In genomic region chr12:14280921-14281320, GRCh38 we compare ENCODE assay signal across 1 cellular context.
TF ChIP-seq lines count a peak whose summit lies in the region.

No MANE protein-coding gene starts in this region.

TF ChIP-seq in H1, 55 proteins besides CTCF, POLR2A, EP300 and RAD21 (continued from another document):
- no peak for TF ChIP-seq SAP30 (IDR thresholded peaks at IDR 0.05; ENCODE audit: insufficient read depth, insufficient replicate concordance, low read length)
- no peak for TF ChIP-seq CBX8 (IDR thresholded peaks at IDR 0.05; ENCODE audit: borderline replicate concordance, low read depth, low read length)
- TF ChIP-seq CTBP2 (IDR thresholded peaks at IDR 0.05; ENCODE audit: borderline replicate concordance, insufficient read depth, insufficient read length, low read length), result no peak
- TF ChIP-seq KDM5A (IDR thresholded peaks at IDR 0.05; ENCODE audit: low read length), result no peak
- no peak for TF ChIP-seq EGR1 (IDR thresholded peaks at IDR 0.05; ENCODE audit: borderline replicate concordance, low read depth, low read length)
- no peak for TF ChIP-seq YY1 (IDR thresholded peaks at IDR 0.05; ENCODE audit: low read depth, low read length)
- TF ChIP-seq GTF2F1 (IDR thresholded peaks at IDR 0.05; ENCODE audit: borderline replicate concordance, low read depth, low read length), result no peak
TF ChIP-seq in H1: peak in this region for 0.
